Comparison of ENCODE assay signal across 10 cellular contexts in the genomic region with DNA sequence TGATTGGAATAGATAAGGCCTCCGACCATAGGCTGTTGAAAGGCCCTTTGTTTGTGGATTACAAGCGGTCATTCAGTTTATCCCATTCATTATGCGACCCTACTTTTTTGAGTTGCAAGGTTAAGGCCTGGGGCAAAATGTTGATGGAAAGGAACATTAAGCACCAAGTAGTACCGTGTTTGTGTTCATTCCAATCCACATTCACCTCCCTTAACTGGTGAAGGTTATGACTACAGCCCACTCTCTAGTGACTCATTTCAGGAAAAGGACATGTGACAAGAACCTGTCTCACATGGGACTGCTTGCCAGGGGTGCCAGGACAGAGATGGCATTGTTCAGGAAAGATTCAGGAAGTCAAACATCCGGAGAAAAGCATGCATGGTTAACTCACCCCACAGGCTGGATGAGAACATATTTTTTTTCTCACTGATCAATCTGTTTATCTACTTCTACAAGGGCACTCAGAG.
A peak's percentile ranks its signal among the peaks of the same experiment; 100 is the strongest.
DNase-seq lines count a peak whose midpoint lies in the region; ATAC-seq and TF ChIP-seq lines count a peak whose summit lies in the region.
"Had no signal": no experiment of that assay in that cellular context is flagged by ENCODE, and none has a peak within 500 bp of the region (broad histone marks: within the 10 kb centered on the region; RNA-seq: fewer than 3 reads in every experiment).

No MANE protein-coding gene starts in this region.

- H3K4me1 ChIP-seq in mesodermal cell (ENCODE audit: control insufficient read depth, insufficient read depth, low read length, poor library complexity, severe bottlenecking) (peaks cover 20% of the 10 kb centered on the region), aorta (ENCODE audit: control insufficient read depth in 1 of 2, insufficient read depth in 2 of 2, low read length in 2 of 2) (no peaks in the 10 kb centered on the region)

- no peaks in the 10 kb centered on the region for H3K27me3 ChIP-seq in aorta (ENCODE audit: control insufficient read depth in 1 of 2, insufficient read depth in 2 of 2, low read length in 1 of 2)
- H3K27me3 ChIP-seq: ascending aorta had no signal

- H3K36me3 Mint-ChIP-seq in brain, result no peaks in the 10 kb centered on the region
- H3K36me3 Mint-ChIP-seq in activated CD4-positive, alpha-beta T cell treated with anti-CD3 and anti-CD28 coated beads, Interleukin-2, amount 10 ng/mL, durations not matched to agents 7 days and 5 days (ENCODE audit: low read depth), result no peaks in the 10 kb centered on the region

- H3K27ac ChIP-seq in mesodermal cell (ENCODE audit: low read depth, low read length, severe bottlenecking) (peak overlapping the region; percentile 88), aorta (ENCODE audit: low read depth in 1 of 2, low read length in 2 of 2) (no peak overlapping the region)
- H3K27ac ChIP-seq: ascending aorta, C4-2B had no signal

- intact Hi-C loops in aorta (cut with DNase I), result loop anchor here (5.0 to 10.0 kb wide), 2 partner anchors 74 to 337 kb away; no protein-coding TSS in a partner anchor

- H3K27me3 Mint-ChIP-seq in brain, result peaks cover 2% of the 10 kb centered on the region
- H3K27me3 Mint-ChIP-seq in activated CD4-positive, alpha-beta T cell treated with anti-CD3 and anti-CD28 coated beads, Interleukin-2, amount 10 ng/mL, durations not matched to agents 7 days and 5 days, result peaks cover 3% of the 10 kb centered on the region

- H3K9me3 ChIP-seq in mesodermal cell (ENCODE audit: control insufficient read depth, low read length) (no peaks in the 10 kb centered on the region), aorta (ENCODE audit: control insufficient read depth, low read length) (no peaks in the 10 kb centered on the region)
- H3K9me3 ChIP-seq: ascending aorta had no signal

- POLR2A ChIA-PET in activated CD4-positive, alpha-beta T cell treated with anti-CD3 and anti-CD28 coated beads, Interleukin-2, amount 10 ng/mL, durations not matched to agents 7 days and 5 days (lab: Charles Lee), result no interaction called here

- H3K27ac Mint-ChIP-seq in brain, result peak overlapping the region in 4 of 5 experiments; percentile 25 to 88 (median 54)
- no peak overlapping the region for H3K27ac Mint-ChIP-seq in activated CD4-positive, alpha-beta T cell treated with anti-CD3 and anti-CD28 coated beads, Interleukin-2, amount 10 ng/mL, durations not matched to agents 7 days and 5 days

- CTCF ChIA-PET in activated CD4-positive, alpha-beta T cell treated with anti-CD3 and anti-CD28 coated beads, Interleukin-2, amount 10 ng/mL, durations not matched to agents 7 days and 5 days (lab: Charles Lee), result interaction anchor here (1.1 to 2.5 kb wide), 3 partner anchors 10 to 350 kb away, joined by 3 to 9 read pairs (median 8); no protein-coding TSS in a partner anchor

- H3K4me1 Mint-ChIP-seq in brain, result peaks cover 61% of the 10 kb centered on the region
- H3K4me1 Mint-ChIP-seq in activated CD4-positive, alpha-beta T cell treated with anti-CD3 and anti-CD28 coated beads, Interleukin-2, amount 10 ng/mL, durations not matched to agents 7 days and 5 days, result peaks cover 8% of the 10 kb centered on the region

- DNase-seq in Caki2 (ENCODE audit: low read depth), result peak; percentile 81
- no peak for DNase-seq in aorta
- no peak for DNase-seq in NCI-H1417 treated with DMSO at 0.1 percent for 48 hours (lab: John Stamatoyannopoulos, UW)
- no peak for DNase-seq in activated CD4-positive, alpha-beta T cell treated with anti-CD3 and anti-CD28 coated beads, Interleukin-2, amount 10 ng/mL, durations not matched to agents 7 days and 5 days
- no peak for DNase-seq in G401 (ENCODE audit: low spot score)

- no peaks in the 10 kb centered on the region for H3K36me3 ChIP-seq in mesodermal cell (ENCODE audit: control insufficient read depth, insufficient read depth, low read length)
- H3K36me3 ChIP-seq in aorta (ENCODE audit: control insufficient read depth in 1 of 2, insufficient read depth in 2 of 2, low read length in 1 of 2), result no peaks in the 10 kb centered on the region
- H3K36me3 ChIP-seq: ascending aorta had no signal

- in situ Hi-C loops in Caki2 (cut with HindIII; ENCODE audit: low pct_unique_long_range_greater_than_20kb, low sequenced_read_pairs), result no loop called here
- in situ Hi-C loops in G401 (cut with HindIII; ENCODE audit: low sequenced_read_pairs), result no loop called here

- TF ChIP-seq CTCF in brain (conservative IDR thresholded peaks at IDR 0.05), result no peak

- H3K9me3 Mint-ChIP-seq in brain, result no peaks in the 10 kb centered on the region
- H3K9me3 Mint-ChIP-seq in activated CD4-positive, alpha-beta T cell treated with anti-CD3 and anti-CD28 coated beads, Interleukin-2, amount 10 ng/mL, durations not matched to agents 7 days and 5 days, result no peaks in the 10 kb centered on the region

- 44 to 67% methylated on average over 1 of the region's 5 CpGs for WGBS in mesodermal cell (ENCODE audit: insufficient coverage in 2 of 2), 2 experiments
- 87 to 88% methylated on average over 5 of the region's 5 CpGs for WGBS in aorta, 2 donors

- peak; percentile 75 for ATAC-seq in HG03432 (IDR thresholded peaks at IDR 0.05; ENCODE audit: unreplicated experiment)
- no peak for ATAC-seq in aorta (ENCODE audit: low FRiP score)

- no peak overlapping the region for H3K4me3 Mint-ChIP-seq in brain
- no peak overlapping the region for H3K4me3 Mint-ChIP-seq in activated CD4-positive, alpha-beta T cell treated with anti-CD3 and anti-CD28 coated beads, Interleukin-2, amount 10 ng/mL, durations not matched to agents 7 days and 5 days

- no peak overlapping the region for H3K4me3 ChIP-seq in mesodermal cell (ENCODE audit: extremely low read depth, insufficient read depth, low read length, poor library complexity, severe bottlenecking)
- H3K4me3 ChIP-seq in aorta (ENCODE audit: low read length in 2 of 2), result no peak overlapping the region
- H3K4me3 ChIP-seq: ascending aorta had no signal
